ENCODE assay signal across 13 cellular contexts in the genomic region with DNA sequence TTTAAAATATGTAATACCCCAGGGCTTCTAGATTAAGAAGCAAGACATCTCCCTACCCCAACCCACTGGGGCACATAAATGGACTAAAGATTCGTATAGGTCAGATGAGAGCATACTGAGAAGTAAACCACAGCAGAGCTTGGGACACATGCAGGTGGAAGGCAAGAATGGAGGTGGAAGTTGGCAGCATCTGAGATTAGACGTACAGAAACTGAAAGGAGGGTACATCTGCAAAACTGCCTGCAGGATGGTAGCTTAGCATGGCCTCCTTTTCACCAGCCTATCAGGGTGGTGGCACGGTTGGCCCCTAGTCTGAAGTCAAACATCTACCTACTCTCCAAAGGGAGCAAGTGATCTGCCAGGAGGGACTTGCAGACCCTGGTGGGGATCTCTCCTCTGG.
A peak's percentile ranks its signal among the peaks of the same experiment; 100 is the strongest.
DNase-seq lines count a peak whose midpoint lies in the region; ATAC-seq and FAIRE-seq lines count a peak whose summit lies in the region.
"Had no signal": no experiment of that assay in that cellular context is flagged by ENCODE, and none has a peak within 500 bp of the region (broad histone marks: within the 10 kb centered on the region; RNA-seq: fewer than 3 reads in every experiment).

No MANE protein-coding gene starts in this region.

- peak; percentile 29 for DNase-seq in RPMI8226
- DNase-seq in GM19239 (ENCODE audit: insufficient read length, low spot score) = no peak
- DNase-seq in T-helper 1 cell = no peak
- DNase-seq in NCI-H2107 treated with DMSO at 0.1 percent for 48 hours (lab: John Stamatoyannopoulos, UW; ENCODE audit: unreplicated experiment) = no peak
- DNase-seq: ACHN; CD4-positive, CD25-positive, alpha-beta regulatory T cell; HCEC 1CT; HFFc6; KBM-7 had no signal

- FAIRE-seq in GM19239 (lab: Jason Lieb, UNC) = no peak
- FAIRE-seq: H1 had no signal

- peak; percentile 81 for ATAC-seq in GM18867 (IDR thresholded peaks at IDR 0.05; ENCODE audit: unreplicated experiment)
- ATAC-seq in HG02759 (IDR thresholded peaks at IDR 0.05; ENCODE audit: unreplicated experiment) = peak; percentile 44
- no peak for ATAC-seq in HG03196 (IDR thresholded peaks at IDR 0.05; ENCODE audit: unreplicated experiment)
